ENCODE assay signal across 17 cellular contexts in genomic region chr15:71788646-71789579, GRCh38. TPM values are rescaled to one million over a fixed set of nuclear protein-coding genes. Genes with fewer than 3 reads are reported as not detected.
"Had no signal": no experiment of that assay in that cellular context is flagged by ENCODE, and none has a peak within 500 bp of the region (broad histone marks: within the 10 kb centered on the region; RNA-seq: fewer than 3 reads in every experiment).

No MANE protein-coding gene starts in this region.

- H3K27me3 ChIP-seq: body of pancreas, sigmoid colon, uterus had no signal

- H3K36me3 ChIP-seq: sigmoid colon, uterus had no signal

- ATAC-seq: left colon, psoas muscle had no signal

- H3K36me3 Mint-ChIP-seq: immature natural killer cell had no signal

- H3K4me1 ChIP-seq: psoas muscle, sigmoid colon, uterus had no signal

- H3K27ac ChIP-seq: psoas muscle, sigmoid colon, uterus, VCaP had no signal

- H3K9me3 Mint-ChIP-seq: activated T-helper 2 cell treated with anti-CD3 and anti-CD28 coated beads, Interferon-gamma antibody, Interleukin-2, Interleukin-4, amounts not matched to agents 10 μg/mL and 5 μg/mL and 100 μg/mL, durations not matched to agents 14 hours and 24 hours and 36 hours; nephron had no signal

- H3K4me3 Mint-ChIP-seq: immature natural killer cell, nephron had no signal

- H3K27ac Mint-ChIP-seq: activated T-helper 2 cell treated with anti-CD3 and anti-CD28 coated beads, Interferon-gamma antibody, Interleukin-2, Interleukin-4, amounts not matched to agents 10 μg/mL and 5 μg/mL and 100 μg/mL, durations not matched to agents 14 hours and 24 hours and 36 hours; immature natural killer cell; nephron had no signal

- H3K9me3 ChIP-seq: body of pancreas, psoas muscle, sigmoid colon, uterus had no signal

- DNase-seq: activated CD4-positive, alpha-beta T cell treated with anti-CD3 and anti-CD28 coated beads for 4 hours; activated naive CD4-positive, alpha-beta T cell treated with anti-CD3 and anti-CD28 coated beads, Interleukin-2, amount 50 U/mL, for 16 hours; activated T-cell treated with anti-CD3 and anti-CD28 coated beads for 4 hours; amniotic stem cell; body of pancreas; central memory CD4-positive, alpha-beta T cell; glutamatergic neuron; immature natural killer cell; left colon; psoas muscle; stimulated activated CD4-positive, alpha-beta T cell treated with anti-CD3 and anti-CD28 coated beads, Interleukin-4, amount 100 ng/mL, for 24 hours; uterus had no signal

- H3K4me3 ChIP-seq: body of pancreas, lung, psoas muscle, sigmoid colon, uterus had no signal

- H3K4me1 Mint-ChIP-seq: immature natural killer cell, nephron had no signal

RNA-seq across cellular contexts. Expression of gene NR2E3, which starts 21.4 kb away (rescaled TPM):
- total RNA-seq: activated T-helper 2 cell treated with anti-CD3 and anti-CD28 coated beads, Interferon-gamma antibody, Interleukin-2, Interleukin-4, amounts not matched to agents 10 μg/mL and 5 μg/mL and 100 μg/mL, durations not matched to agents 14 hours and 24 hours and 36 hours; psoas muscle had no signal
- polyA plus RNA-seq: immature natural killer cell, psoas muscle had no signal
